12 cellular contexts compared by ENCODE assay signal in the genomic region with DNA sequence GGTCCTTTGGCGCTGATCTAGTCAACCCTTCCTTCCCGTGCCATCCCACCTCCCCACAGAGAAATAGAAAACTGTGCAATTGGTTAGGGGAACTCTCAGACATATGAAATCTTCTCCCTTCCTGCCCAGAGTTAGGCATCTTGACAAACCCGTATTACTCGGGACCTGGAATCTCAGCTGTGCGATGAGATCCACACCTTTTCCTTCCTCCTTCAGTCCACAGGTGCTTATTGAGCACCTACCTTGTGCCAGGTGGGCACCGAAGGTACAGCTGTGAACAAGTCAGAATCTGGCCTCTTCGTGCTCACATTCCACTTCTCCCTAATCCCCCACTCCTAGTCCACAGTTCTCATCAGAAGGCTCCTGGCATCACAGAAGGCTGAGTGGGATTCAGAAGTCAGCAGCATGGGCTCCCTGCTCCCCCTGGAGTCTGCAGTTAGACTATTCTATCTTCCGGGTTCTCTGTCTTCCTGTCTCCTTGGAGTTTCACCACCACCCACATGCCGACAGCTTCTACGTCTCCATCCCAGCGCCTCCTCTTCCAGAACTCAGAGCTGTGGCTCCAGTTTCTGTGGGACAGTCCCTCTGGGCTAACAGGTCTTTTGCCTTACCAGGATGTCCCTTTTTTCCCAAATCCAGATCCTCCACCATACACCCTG. TPM values are rescaled to one million over a fixed set of nuclear protein-coding genes. Genes with fewer than 3 reads are reported as not detected.
DNase-seq lines count a peak whose midpoint lies in the region; ATAC-seq and TF ChIP-seq lines count a peak whose summit lies in the region.
"Had no signal": no experiment of that assay in that cellular context is flagged by ENCODE, and none has a peak within 500 bp of the region (broad histone marks: within the 10 kb centered on the region; RNA-seq: fewer than 3 reads in every experiment).

No MANE protein-coding gene starts in this region.

- no peaks in the 10 kb centered on the region for H3K9me2 ChIP-seq in hepatocyte (replicated peaks; ENCODE audit: insufficient read depth)

- H3K27me3 ChIP-seq in A673 (replicated peaks; ENCODE audit: insufficient read depth, low read depth, low read length, poor library complexity) (peaks cover 21% of the 10 kb centered on the region), OCI-LY3 (ENCODE audit: low read depth, low read length) (peaks cover 21% of the 10 kb centered on the region), hepatocyte (peaks cover 59% of the 10 kb centered on the region)
- no peaks in the 10 kb centered on the region for H3K27me3 ChIP-seq in CD4-positive, alpha-beta memory T cell (ENCODE audit: insufficient read depth, low read length)

- in situ Hi-C loops in KBM-7 (cut with MboI; ENCODE audit: low pct_unique_long_range_greater_than_20kb, low sequenced_read_pairs) = no loop called here

- H2AFZ ChIP-seq in OCI-LY3 (ENCODE audit: low read depth, low read length) (peak overlapping the region; percentile 79), hepatocyte (no peak overlapping the region)

- peak overlapping the region in 3 of 7 donors; percentile 8 to 71 (median 61) for H3K27ac Mint-ChIP-seq in CD4-positive, alpha-beta memory T cell
- H3K27ac Mint-ChIP-seq: memory B cell had no signal

- no peaks in the 10 kb centered on the region for H4K20me1 ChIP-seq in OCI-LY3 (ENCODE audit: insufficient read depth, low read length)
- H4K20me1 ChIP-seq in hepatocyte (ENCODE audit: insufficient read depth, poor library complexity, severe bottlenecking) = no peaks in the 10 kb centered on the region

- intact Hi-C loops in A673 (cut with micrococcal nuclease; ENCODE audit: unreplicated experiment) = loop anchor here (1.0 to 2.0 kb wide), 5 partner anchors 40 to 196 kb away; partner anchors contain the start of gene DMBX1
- intact Hi-C loops in CD4-positive, alpha-beta memory T cell (cut with micrococcal nuclease) = loop anchor here (1.0 kb wide), 4 partner anchors 51 to 122 kb away; no protein-coding TSS in a partner anchor

- H3K27ac ChIP-seq in A673 (ENCODE audit: low read depth, low read length, poor library complexity, severe bottlenecking) (no peak overlapping the region), OCI-LY3 (ENCODE audit: low read length) (no peak overlapping the region), hepatocyte (no peak overlapping the region)
- no peak overlapping the region for H3K27ac ChIP-seq in CD4-positive, alpha-beta memory T cell (ENCODE audit: low read depth, low read length)
- H3K27ac ChIP-seq: sigmoid colon had no signal

- CTCF ChIA-PET in A673 (lab: Charles Lee) = interaction anchor here (0.7 to 2.3 kb wide), 5 partner anchors 41 to 86 kb away, joined by 3 to 23 read pairs (median 5); no protein-coding TSS in a partner anchor
- CTCF ChIA-PET in CD4-positive, alpha-beta memory T cell (lab: Charles Lee; ENCODE audit: partially characterized antibody) = interaction anchor here (1.0 to 5.5 kb wide), 16 partner anchors 8 to 197 kb away, joined by 3 to 67 read pairs (median 6); no protein-coding TSS in a partner anchor

- H3K36me3 ChIP-seq in A673 (ENCODE audit: insufficient read depth, low read length, poor library complexity, severe bottlenecking) = no peaks in the 10 kb centered on the region
- H3K36me3 ChIP-seq in CD4-positive, alpha-beta memory T cell (ENCODE audit: insufficient read depth, low read length) = no peaks in the 10 kb centered on the region
- no peaks in the 10 kb centered on the region for H3K36me3 ChIP-seq in OCI-LY3 (replicated peaks; ENCODE audit: low read depth, low read length)
- no peaks in the 10 kb centered on the region for H3K36me3 ChIP-seq in hepatocyte (replicated peaks; ENCODE audit: insufficient read depth, low read depth)
- H3K36me3 ChIP-seq: sigmoid colon had no signal

- H3K79me2 ChIP-seq in OCI-LY3 (ENCODE audit: low read length) (no peaks in the 10 kb centered on the region), hepatocyte (no peaks in the 10 kb centered on the region)

- H3K9ac ChIP-seq in OCI-LY3 (ENCODE audit: low read length) = no peak overlapping the region

- H3K9me3 Mint-ChIP-seq in CD4-positive, alpha-beta memory T cell = no peaks in the 10 kb centered on the region
- no peaks in the 10 kb centered on the region for H3K9me3 Mint-ChIP-seq in activated T-cell treated with anti-CD3 and anti-CD28 coated beads, Interleukin-2, amount 50 U/mL, for 4 hours
- H3K9me3 Mint-ChIP-seq: memory B cell; T-helper 2 cell treated with Interferon-gamma antibody and Interleukin-4, amounts not matched to agents 5 μg/mL and 100 μg/mL, for 36 hours had no signal

- WGBS in hepatocyte (ENCODE audit: low lambda C conversion rate, missing lambda C conversion rate) = 45% methylated on average over 11 of the region's 11 CpGs

- H3K27me3 Mint-ChIP-seq in CD4-positive, alpha-beta memory T cell = peaks cover 19 to 26% of the 10 kb centered on the region in 2 donors
- peaks cover 31% of the 10 kb centered on the region for H3K27me3 Mint-ChIP-seq in activated T-cell treated with anti-CD3 and anti-CD28 coated beads, Interleukin-2, amount 50 U/mL, for 4 hours (ENCODE audit: low read depth)

- H3K4me2 ChIP-seq in OCI-LY3 (ENCODE audit: low read length) (peak overlapping the region; percentile 39), hepatocyte (no peak overlapping the region)

- no peak overlapping the region for H3K4me3 ChIP-seq in A673 (ENCODE audit: low read depth, low read length, poor library complexity, severe bottlenecking)
- H3K4me3 ChIP-seq in CD4-positive, alpha-beta memory T cell (ENCODE audit: low read length in 2 of 2) = no peak overlapping the region
- 0 out of 2 replicates have a peak overlapping the region, but pooled peaks have one; percentile 12 for H3K4me3 ChIP-seq in OCI-LY3 (ENCODE audit: low read length)
- no peak overlapping the region for H3K4me3 ChIP-seq in epithelial cell of proximal tubule (ENCODE audit: low read depth, low read length)
- no peak overlapping the region for H3K4me3 ChIP-seq in hepatocyte
- H3K4me3 ChIP-seq: sigmoid colon had no signal

- TF ChIP-seq CTCF in A673 (conservative IDR thresholded peaks at IDR 0.05; ENCODE audit: low read depth, low read length) (0 out of 2 replicates have a peak, but pooled peaks have one; percentile 21), OCI-LY3 (IDR thresholded peaks at IDR 0.05; ENCODE audit: low read depth, low read length) (no peak), epithelial cell of proximal tubule (conservative IDR thresholded peaks at IDR 0.05; ENCODE audit: low read depth, low read length) (peak; percentile 13), hepatocyte (IDR thresholded peaks at IDR 0.05; ENCODE audit: poor library complexity) (no peak)

- no peaks in the 10 kb centered on the region for H3K36me3 Mint-ChIP-seq in CD4-positive, alpha-beta memory T cell
- H3K36me3 Mint-ChIP-seq in activated T-cell treated with anti-CD3 and anti-CD28 coated beads, Interleukin-2, amount 50 U/mL, for 4 hours (ENCODE audit: insufficient read depth) = no peaks in the 10 kb centered on the region
- H3K36me3 Mint-ChIP-seq: memory B cell had no signal

- BruUV-seq in A673 (replicated peaks; lab: Mats Ljungman, UMichigan) = no TSS peak

- DNase-seq in A673 (ENCODE audit: low spot score) (peak; percentile 69), epithelial cell of proximal tubule (ENCODE audit: low read depth) (no peak), hepatocyte (ENCODE audit: low spot score) (no peak), KBM-7 (no peak)
- no peak for DNase-seq in CD4-positive, alpha-beta memory T cell
- no peak for DNase-seq in activated T-cell treated with anti-CD3 and anti-CD28 coated beads, Interleukin-2, amount 50 U/mL, for 4 hours

- peak overlapping the region in 5 of 8 donors; percentile 2 to 45 (median 37) for H3K4me3 Mint-ChIP-seq in CD4-positive, alpha-beta memory T cell
- no peak overlapping the region for H3K4me3 Mint-ChIP-seq in activated T-cell treated with anti-CD3 and anti-CD28 coated beads, Interleukin-2, amount 50 U/mL, for 4 hours
- H3K4me3 Mint-ChIP-seq: memory B cell; T-helper 2 cell treated with Interferon-gamma antibody and Interleukin-4, amounts not matched to agents 5 μg/mL and 100 μg/mL, for 36 hours had no signal

- H3K4me1 Mint-ChIP-seq in CD4-positive, alpha-beta memory T cell = peaks cover 0 to 16% (median 4%) of the 10 kb centered on the region in 4 donors
- H3K4me1 Mint-ChIP-seq in activated T-cell treated with anti-CD3 and anti-CD28 coated beads, Interleukin-2, amount 50 U/mL, for 4 hours (ENCODE audit: low read depth) = peaks cover 5% of the 10 kb centered on the region
- H3K4me1 Mint-ChIP-seq: memory B cell had no signal

- ATAC-seq in GM21390 (IDR thresholded peaks at IDR 0.05; ENCODE audit: unreplicated experiment) = no peak
- no peak for ATAC-seq in activated T-cell treated with anti-CD3 and anti-CD28 coated beads, Interleukin-2, amount 50 U/mL, for 4 hours

- POLR2A ChIA-PET in A673 (lab: Charles Lee; ENCODE audit: low non-redundant PET) = no interaction called here
- POLR2A ChIA-PET in CD4-positive, alpha-beta memory T cell (lab: Charles Lee; ENCODE audit: partially characterized antibody) = interaction anchor here (0.7 kb wide), 1 partner anchor 103 kb away, joined by 4 read pairs; no protein-coding TSS in a partner anchor

- H3K4me1 ChIP-seq in A673 (ENCODE audit: insufficient read depth, low read length, poor library complexity, severe bottlenecking) (peaks cover 33% of the 10 kb centered on the region), OCI-LY3 (ENCODE audit: low read length) (peaks cover 6% of the 10 kb centered on the region), hepatocyte (ENCODE audit: insufficient read depth) (no peaks in the 10 kb centered on the region)
- H3K4me1 ChIP-seq in CD4-positive, alpha-beta memory T cell (ENCODE audit: insufficient read depth, low read length) = peaks cover under 1% of the 10 kb centered on the region

- no peaks in the 10 kb centered on the region for H3K9me3 ChIP-seq in A673 (ENCODE audit: low read depth, low read length, poor library complexity, severe bottlenecking)
- H3K9me3 ChIP-seq in CD4-positive, alpha-beta memory T cell (ENCODE audit: control insufficient read depth in 1 of 2, low read length in 2 of 2) = no peaks in the 10 kb centered on the region
- H3K9me3 ChIP-seq in OCI-LY3 (ENCODE audit: insufficient read depth, low read length) = no peaks in the 10 kb centered on the region
- no peaks in the 10 kb centered on the region for H3K9me3 ChIP-seq in hepatocyte (ENCODE audit: low read depth)
- H3K9me3 ChIP-seq: sigmoid colon had no signal

RNA-seq across cellular contexts. Expression of gene KNCN, which starts 23.0 kb away (rescaled TPM):
- total RNA-seq in A673 (2021) = not detected in 2 replicates
- total RNA-seq in CD4-positive, alpha-beta memory T cell = not detected
- not detected for polyA plus RNA-seq in CD4-positive, alpha-beta memory T cell
- not detected in 2 replicates for total RNA-seq in epithelial cell of proximal tubule
- not detected in 2 replicates for total RNA-seq in hepatocyte
- polyA plus RNA-seq in hepatocyte = not detected in 2 replicates
- total RNA-seq in activated T-cell treated with anti-CD3 and anti-CD28 coated beads, Interleukin-2, amount 50 U/mL, for 4 hours = not detected
- total RNA-seq: NCI-H460, sigmoid colon had no signal
- polyA plus RNA-seq: sigmoid colon had no signal

RNA-seq across cellular contexts. Expression of gene DMBX1, which starts 38.8 kb away (rescaled TPM):
- 0.69 and 1.4 TPM in 2 replicates for total RNA-seq in A673 (2021)
- not detected for total RNA-seq in CD4-positive, alpha-beta memory T cell
- polyA plus RNA-seq in CD4-positive, alpha-beta memory T cell = not detected
- not detected in 2 replicates for total RNA-seq in epithelial cell of proximal tubule
- total RNA-seq in hepatocyte = not detected in 2 replicates
- 0.32 TPM in 1 of 2 replicates, not detected in the other for polyA plus RNA-seq in hepatocyte
- total RNA-seq in activated T-cell treated with anti-CD3 and anti-CD28 coated beads, Interleukin-2, amount 50 U/mL, for 4 hours = not detected
- total RNA-seq: NCI-H460, sigmoid colon had no signal
- polyA plus RNA-seq: sigmoid colon had no signal

Comparison
In these comparisons a context has a peak if more than half of its experiments do, and no peak if none do; other contexts are left out.
1. CTCF ChIP-seq: peak in A673 (single experiment) and epithelial cell of proximal tubule (single experiment); none in OCI-LY3 (single experiment) and hepatocyte (single experiment).